In genomic region chr14:97332591-97332984, GRCh38 we compare ENCODE assay signal across 25 cellular contexts.
A peak's percentile ranks its signal among the peaks of the same experiment; 100 is the strongest.
DNase-seq lines count a peak whose midpoint lies in the region; ATAC-seq and TF ChIP-seq lines count a peak whose summit lies in the region.
"Had no signal": no experiment of that assay in that cellular context is flagged by ENCODE, and none has a peak within 500 bp of the region (broad histone marks: within the 10 kb centered on the region; RNA-seq: fewer than 3 reads in every experiment).

No MANE protein-coding gene starts in this region.

- H3K36me3 Mint-ChIP-seq in activated CD4-positive, alpha-beta memory T cell treated with anti-CD3 and anti-CD28 coated beads for 36 hours, result no peaks in the 10 kb centered on the region
- no peaks in the 10 kb centered on the region for H3K36me3 Mint-ChIP-seq in activated CD4-positive, alpha-beta memory T cell treated with anti-CD3 and anti-CD28 coated beads, Interleukin-2, amount 10 ng/mL, durations not matched to agents 7 days and 5 days (ENCODE audit: low read depth)
- H3K36me3 Mint-ChIP-seq in activated T-helper 2 cell treated with anti-CD3 and anti-CD28 coated beads, Interferon-gamma antibody, Interleukin-2, Interleukin-4, amounts not matched to agents 10 μg/mL and 5 μg/mL and 100 μg/mL, durations not matched to agents 14 hours and 24 hours and 36 hours (ENCODE audit: low read depth), result peaks cover 3% of the 10 kb centered on the region
- H3K36me3 Mint-ChIP-seq in Caco-2 (ENCODE audit: insufficient read depth, unreplicated experiment), result no peaks in the 10 kb centered on the region
- H3K36me3 Mint-ChIP-seq: brain, memory B cell had no signal

- TF ChIP-seq CTCF in Caco-2 (IDR thresholded peaks at IDR 0.05; ENCODE audit: insufficient read depth in 1 of 2, low read depth in 1 of 2, low read length in 1 of 2, severe bottlenecking in 1 of 2, unreplicated experiment in 1 of 2), result no peak
- no peak for TF ChIP-seq CTCF in esophagus muscularis mucosa (IDR thresholded peaks at IDR 0.05)

- no peaks in the 10 kb centered on the region for H3K4me1 ChIP-seq in Caco-2
- no peaks in the 10 kb centered on the region for H3K4me1 ChIP-seq in esophagus muscularis mucosa
- H3K4me1 ChIP-seq: A549, parathyroid adenoma, transverse colon had no signal

- CTCF ChIA-PET in activated CD4-positive, alpha-beta memory T cell treated with anti-CD3 and anti-CD28 coated beads for 36 hours (lab: Charles Lee), result no interaction called here
- CTCF ChIA-PET in activated CD4-positive, alpha-beta memory T cell treated with anti-CD3 and anti-CD28 coated beads, Interleukin-2, amount 10 ng/mL, durations not matched to agents 7 days and 5 days (lab: Charles Lee), result no interaction called here
- CTCF ChIA-PET in Caco-2 (lab: Charles Lee), result no interaction called here

- H3K27ac ChIP-seq in esophagus muscularis mucosa (replicated peaks in 1 of 4), result no peak overlapping the region
- H3K27ac ChIP-seq: A549, dorsolateral prefrontal cortex, parathyroid adenoma, transverse colon had no signal

- H3K4me3 ChIP-seq in Caco-2 (ENCODE audit: low read depth, low read length) (no peak overlapping the region), esophagus muscularis mucosa (no peak overlapping the region)
- H3K4me3 ChIP-seq: A549, dorsolateral prefrontal cortex, transverse colon had no signal

- H3K9me3 ChIP-seq in Caco-2 (no peaks in the 10 kb centered on the region), esophagus muscularis mucosa (no peaks in the 10 kb centered on the region)
- H3K9me3 ChIP-seq: A549, transverse colon had no signal

- H3K27me3 Mint-ChIP-seq in activated CD4-positive, alpha-beta memory T cell treated with anti-CD3 and anti-CD28 coated beads for 36 hours, result no peaks in the 10 kb centered on the region
- no peaks in the 10 kb centered on the region for H3K27me3 Mint-ChIP-seq in activated CD4-positive, alpha-beta memory T cell treated with anti-CD3 and anti-CD28 coated beads, Interleukin-2, amount 10 ng/mL, durations not matched to agents 7 days and 5 days
- H3K27me3 Mint-ChIP-seq in activated T-helper 2 cell treated with anti-CD3 and anti-CD28 coated beads, Interferon-gamma antibody, Interleukin-2, Interleukin-4, amounts not matched to agents 10 μg/mL and 5 μg/mL and 100 μg/mL, durations not matched to agents 14 hours and 24 hours and 36 hours (ENCODE audit: low read depth), result no peaks in the 10 kb centered on the region
- no peaks in the 10 kb centered on the region for H3K27me3 Mint-ChIP-seq in Caco-2 (ENCODE audit: insufficient read depth, unreplicated experiment)

- intact Hi-C loops in activated CD4-positive, alpha-beta memory T cell treated with anti-CD3 and anti-CD28 coated beads for 36 hours (cut with micrococcal nuclease), result no loop called here
- intact Hi-C loops in activated T-helper 2 cell treated with anti-CD3 and anti-CD28 coated beads, Interferon-gamma antibody, Interleukin-2, Interleukin-4, amounts not matched to agents 10 μg/mL and 5 μg/mL and 100 μg/mL, durations not matched to agents 14 hours and 24 hours and 36 hours (cut with micrococcal nuclease), result no loop called here
- intact Hi-C loops in Caco-2 (cut with micrococcal nuclease; ENCODE audit: unreplicated experiment) (no loop called here), esophagus muscularis mucosa (cut with DNase I) (no loop called here)

- no peak for DNase-seq in activated CD4-positive, alpha-beta memory T cell treated with anti-CD3 and anti-CD28 coated beads for 36 hours
- DNase-seq in activated CD4-positive, alpha-beta memory T cell treated with anti-CD3 and anti-CD28 coated beads, Interleukin-2, amount 10 ng/mL, durations not matched to agents 7 days and 5 days, result no peak
- DNase-seq in activated T-helper 2 cell treated with anti-CD3 and anti-CD28 coated beads, Interferon-gamma antibody, Interleukin-2, Interleukin-4, amounts not matched to agents 10 μg/mL and 5 μg/mL and 100 μg/mL, durations not matched to agents 14 hours and 24 hours and 36 hours (ENCODE audit: low spot score), result no peak
- no peak for DNase-seq in Caco-2
- no peak for DNase-seq in NCI-H1092 (lab: John Stamatoyannopoulos, UW)
- DNase-seq in esophagus muscularis mucosa (ENCODE audit: extremely low spot score), result no peak
- DNase-seq: activated CD8-positive, alpha-beta memory T cell treated with anti-CD3 and anti-CD28 coated beads for 24 hours; activated T-cell treated with anti-CD3 and anti-CD28 coated beads, Interleukin-2, amount 50 U/mL, for 1 hour; dorsolateral prefrontal cortex; Karpas-422; NCI-H1930; NCI-H524 treated with DMSO at 0.1 percent for 48 hours; SHP77; stimulated activated CD4-positive, alpha-beta T cell treated with anti-CD3 and anti-CD28 coated beads, Interleukin-2, amount 100 ng/mL, for 24 hours; SW 1271; transverse colon had no signal

- no peak for TF ChIP-seq POLR2A in esophagus muscularis mucosa (IDR thresholded peaks at IDR 0.05; ENCODE audit: low read depth)

- peaks cover 28% of the 10 kb centered on the region for H3K4me1 Mint-ChIP-seq in activated CD4-positive, alpha-beta memory T cell treated with anti-CD3 and anti-CD28 coated beads for 36 hours (ENCODE audit: low read depth)
- H3K4me1 Mint-ChIP-seq in activated CD4-positive, alpha-beta memory T cell treated with anti-CD3 and anti-CD28 coated beads, Interleukin-2, amount 10 ng/mL, durations not matched to agents 7 days and 5 days, result peaks cover 29% of the 10 kb centered on the region
- H3K4me1 Mint-ChIP-seq in activated T-helper 2 cell treated with anti-CD3 and anti-CD28 coated beads, Interferon-gamma antibody, Interleukin-2, Interleukin-4, amounts not matched to agents 10 μg/mL and 5 μg/mL and 100 μg/mL, durations not matched to agents 14 hours and 24 hours and 36 hours (ENCODE audit: low read depth), result peaks cover 24% of the 10 kb centered on the region
- H3K4me1 Mint-ChIP-seq in Caco-2 (ENCODE audit: low read depth, unreplicated experiment), result no peaks in the 10 kb centered on the region
- H3K4me1 Mint-ChIP-seq: B cell, brain, memory B cell had no signal

- H3K4me3 Mint-ChIP-seq in activated CD4-positive, alpha-beta memory T cell treated with anti-CD3 and anti-CD28 coated beads for 36 hours, result no peak overlapping the region
- no peak overlapping the region for H3K4me3 Mint-ChIP-seq in activated CD4-positive, alpha-beta memory T cell treated with anti-CD3 and anti-CD28 coated beads, Interleukin-2, amount 10 ng/mL, durations not matched to agents 7 days and 5 days
- no peak overlapping the region for H3K4me3 Mint-ChIP-seq in activated T-helper 2 cell treated with anti-CD3 and anti-CD28 coated beads, Interferon-gamma antibody, Interleukin-2, Interleukin-4, amounts not matched to agents 10 μg/mL and 5 μg/mL and 100 μg/mL, durations not matched to agents 14 hours and 24 hours and 36 hours (ENCODE audit: low read depth)
- no peak overlapping the region for H3K4me3 Mint-ChIP-seq in Caco-2 (ENCODE audit: unreplicated experiment)
- H3K4me3 Mint-ChIP-seq: B cell, brain, memory B cell had no signal

- no peaks in the 10 kb centered on the region for H3K36me3 ChIP-seq in Caco-2 (ENCODE audit: control insufficient read depth, insufficient read depth, low read length)
- no peaks in the 10 kb centered on the region for H3K36me3 ChIP-seq in esophagus muscularis mucosa
- H3K36me3 ChIP-seq: transverse colon had no signal

- peak overlapping the region; percentile 18 for H3K27ac Mint-ChIP-seq in activated CD4-positive, alpha-beta memory T cell treated with anti-CD3 and anti-CD28 coated beads for 36 hours
- H3K27ac Mint-ChIP-seq in activated CD4-positive, alpha-beta memory T cell treated with anti-CD3 and anti-CD28 coated beads, Interleukin-2, amount 10 ng/mL, durations not matched to agents 7 days and 5 days, result no peak overlapping the region
- peak overlapping the region; percentile 5 for H3K27ac Mint-ChIP-seq in activated T-helper 2 cell treated with anti-CD3 and anti-CD28 coated beads, Interferon-gamma antibody, Interleukin-2, Interleukin-4, amounts not matched to agents 10 μg/mL and 5 μg/mL and 100 μg/mL, durations not matched to agents 14 hours and 24 hours and 36 hours
- H3K27ac Mint-ChIP-seq in Caco-2 (ENCODE audit: unreplicated experiment), result no peak overlapping the region
- H3K27ac Mint-ChIP-seq: B cell, brain, memory B cell had no signal

- ATAC-seq in GM19035 (IDR thresholded peaks at IDR 0.05; ENCODE audit: unreplicated experiment) (peak; percentile 13), HG03175 (IDR thresholded peaks at IDR 0.05; ENCODE audit: unreplicated experiment) (peak; percentile 14)
- ATAC-seq: A549, HepG2, Panc1 had no signal

- POLR2A ChIA-PET in activated CD4-positive, alpha-beta memory T cell treated with anti-CD3 and anti-CD28 coated beads for 36 hours (lab: Charles Lee), result no interaction called here
- POLR2A ChIA-PET in activated CD4-positive, alpha-beta memory T cell treated with anti-CD3 and anti-CD28 coated beads, Interleukin-2, amount 10 ng/mL, durations not matched to agents 7 days and 5 days (lab: Charles Lee), result no interaction called here
- POLR2A ChIA-PET in Caco-2 (lab: Charles Lee), result no interaction called here

- H3K9me3 Mint-ChIP-seq in activated CD4-positive, alpha-beta memory T cell treated with anti-CD3 and anti-CD28 coated beads for 36 hours, result no peaks in the 10 kb centered on the region
- H3K9me3 Mint-ChIP-seq in activated CD4-positive, alpha-beta memory T cell treated with anti-CD3 and anti-CD28 coated beads, Interleukin-2, amount 10 ng/mL, durations not matched to agents 7 days and 5 days, result peaks cover under 1% of the 10 kb centered on the region
- H3K9me3 Mint-ChIP-seq in activated T-helper 2 cell treated with anti-CD3 and anti-CD28 coated beads, Interferon-gamma antibody, Interleukin-2, Interleukin-4, amounts not matched to agents 10 μg/mL and 5 μg/mL and 100 μg/mL, durations not matched to agents 14 hours and 24 hours and 36 hours, result peaks cover 17% of the 10 kb centered on the region
- H3K9me3 Mint-ChIP-seq in Caco-2 (ENCODE audit: unreplicated experiment), result no peaks in the 10 kb centered on the region

- BruUV-seq in Caco-2 (replicated peaks; lab: Mats Ljungman, UMichigan), result no TSS peak

- H3K27me3 ChIP-seq in Caco-2 (replicated peaks; ENCODE audit: control insufficient read depth, insufficient read depth, low read length) (no peaks in the 10 kb centered on the region), esophagus muscularis mucosa (no peaks in the 10 kb centered on the region)
- H3K27me3 ChIP-seq: transverse colon had no signal

- TF ChIP-seq EP300 in esophagus muscularis mucosa (IDR thresholded peaks at IDR 0.05), result no peak

Comparison
In these comparisons a context has a peak if more than half of its experiments do, and no peak if none do; other contexts are left out.
1. H3K27ac Mint-ChIP-seq: peak in activated CD4-positive, alpha-beta memory T cell treated with anti-CD3 and anti-CD28 coated beads for 36 hours (single experiment) and activated T-helper 2 cell treated with anti-CD3 and anti-CD28 coated beads, Interferon-gamma antibody, Interleukin-2, Interleukin-4, amounts not matched to agents 10 μg/mL and 5 μg/mL and 100 μg/mL, durations not matched to agents 14 hours and 24 hours and 36 hours (single experiment); none in activated CD4-positive, alpha-beta memory T cell treated with anti-CD3 and anti-CD28 coated beads, Interleukin-2, amount 10 ng/mL, durations not matched to agents 7 days and 5 days (single experiment) and Caco-2 (single experiment).